23 cellular contexts compared by ENCODE assay signal in genomic region chr17:57470906-57471305, GRCh38.
A peak's percentile ranks its signal among the peaks of the same experiment; 100 is the strongest.
DNase-seq lines count a peak whose midpoint lies in the region; ATAC-seq and TF ChIP-seq lines count a peak whose summit lies in the region.
"Had no signal": no experiment of that assay in that cellular context is flagged by ENCODE, and none has a peak within 500 bp of the region (broad histone marks: within the 10 kb centered on the region; RNA-seq: fewer than 3 reads in every experiment).

No MANE protein-coding gene starts in this region.

- peaks cover 40% of the 10 kb centered on the region for H4K20me1 ChIP-seq in BLaER1
- no peaks in the 10 kb centered on the region; the same call in 1 of the 2 replicates for H4K20me1 ChIP-seq in HCT116 (ENCODE audit: insufficient read depth)
- no peaks in the 10 kb centered on the region for H4K20me1 ChIP-seq in OCI-LY1 (ENCODE audit: insufficient read depth, low read length)
- H4K20me1 ChIP-seq in neural progenitor cell (ENCODE audit: low read depth), result peaks cover 98% of the 10 kb centered on the region
- H4K20me1 ChIP-seq in PC-3 (ENCODE audit: low read length), result no peaks in the 10 kb centered on the region

- BruUV-seq in HCT116 (replicated peaks; lab: Mats Ljungman, UMichigan), result no TSS peak
- BruUV-seq in PC-3 (replicated peaks; lab: Mats Ljungman, UMichigan), result no TSS peak

- TF ChIP-seq RAD21 in HCT116 (IDR thresholded peaks at IDR 0.05; ENCODE audit: low read depth), result no peak

- H2AFZ ChIP-seq in HCT116 (ENCODE audit: low read depth, low read length, poor library complexity, severe bottlenecking) (no peak overlapping the region), OCI-LY1 (ENCODE audit: low read length) (no peak overlapping the region), neural progenitor cell (replicated peaks) (no peak overlapping the region), PC-3 (ENCODE audit: low read length) (no peak overlapping the region)

- H3K4me1 Mint-ChIP-seq in neural progenitor cell, result peaks cover 92% of the 10 kb centered on the region
- peaks cover 29 to 55% (median 45%) of the 10 kb centered on the region in 4 donors for H3K4me1 Mint-ChIP-seq in naive thymus-derived CD8-positive, alpha-beta T cell

- H3K9ac ChIP-seq in BLaER1 (peak overlapping the region; percentile 66; the same call in 1 of the 2 replicates), HCT116 (ENCODE audit: low read length) (no peak overlapping the region), OCI-LY1 (ENCODE audit: low read length) (peak overlapping the region; percentile 53), neural progenitor cell (no peak overlapping the region), PC-3 (ENCODE audit: low read length) (no peak overlapping the region)

- no peaks in the 10 kb centered on the region for H3K9me2 ChIP-seq in HCT116 (ENCODE audit: insufficient read depth)
- H3K9me2 ChIP-seq in OCI-LY1 (ENCODE audit: low read depth, low read length), result no peaks in the 10 kb centered on the region
- H3K9me2 ChIP-seq in PC-3 (replicated peaks; ENCODE audit: low read length), result no peaks in the 10 kb centered on the region

- no peak for DNase-seq in HCT116 (ENCODE audit: low read depth, low spot score)
- no peak for DNase-seq in neural progenitor cell (ENCODE audit: low spot score)
- no peak for DNase-seq in PC-3
- no peak for DNase-seq in germinal center (ENCODE audit: low spot score)
- DNase-seq in naive thymus-derived CD8-positive, alpha-beta T cell, result no peak
- DNase-seq: AML-193; Calu3; CD8-positive, alpha-beta memory T cell; MG63; NCI-H1105 treated with DMSO at 0.1 percent for 48 hours; NCI-H146; NCI-H1930; NCI-H2107; NCI-H446 treated with DMSO at 0.1 percent for 48 hours; NCI-H526; SHP77 treated with DMSO at 0.1 percent for 48 hours; T-helper 1 cell had no signal

- H3K27me3 ChIP-seq in BLaER1, result no peaks in the 10 kb centered on the region
- H3K27me3 ChIP-seq in HCT116 (ENCODE audit: insufficient read depth, low read length), result no peaks in the 10 kb centered on the region
- no peaks in the 10 kb centered on the region for H3K27me3 ChIP-seq in OCI-LY1 (ENCODE audit: insufficient read depth, low read length)
- H3K27me3 ChIP-seq in neural progenitor cell, result no peaks in the 10 kb centered on the region
- H3K27me3 ChIP-seq in PC-3 (ENCODE audit: low read length), result no peaks in the 10 kb centered on the region
- H3K27me3 ChIP-seq: MG63 had no signal

- peak overlapping the region; percentile 48 for H3K27ac Mint-ChIP-seq in neural progenitor cell
- H3K27ac Mint-ChIP-seq in naive thymus-derived CD8-positive, alpha-beta T cell, result peak overlapping the region in 1 of 10 donors; percentile 41
- H3K27ac Mint-ChIP-seq: CD14-positive monocyte had no signal

- CTCF ChIA-PET in HCT116 (lab: Charles Lee) (interaction anchor here (1.2 kb wide), 1 partner anchor 228 kb away, joined by 3 read pairs; no protein-coding TSS in a partner anchor), PC-3 (lab: Charles Lee) (no interaction called here)

- H3K27ac ChIP-seq in BLaER1, result peak overlapping the region; percentile 87
- no peak overlapping the region for H3K27ac ChIP-seq in HCT116 (ENCODE audit: low read depth, low read length)
- peak overlapping the region; percentile 100 for H3K27ac ChIP-seq in OCI-LY1 (ENCODE audit: low read depth, low read length, poor library complexity, severe bottlenecking)
- H3K27ac ChIP-seq in neural progenitor cell, result no peak overlapping the region
- no peak overlapping the region for H3K27ac ChIP-seq in PC-3 (ENCODE audit: low read length)
- H3K27ac ChIP-seq: RWPE1 had no signal

- H3K79me2 ChIP-seq in HCT116 (ENCODE audit: insufficient read depth, low read length) (no peaks in the 10 kb centered on the region; the same call in 1 of the 2 replicates), OCI-LY1 (ENCODE audit: insufficient read depth, low read length) (peaks cover 18% of the 10 kb centered on the region), neural progenitor cell (ENCODE audit: low read depth) (peaks cover 89% of the 10 kb centered on the region), PC-3 (ENCODE audit: low read length) (no peaks in the 10 kb centered on the region)

- POLR2A ChIA-PET in HCT116 (lab: Charles Lee) (interaction anchor here (0.6 kb wide), 1 partner anchor 83 kb away, joined by 4 read pairs; no protein-coding TSS in a partner anchor), PC-3 (lab: Charles Lee; ENCODE audit: unreplicated experiment) (interaction anchor here (0.5 kb wide), 1 partner anchor 389 kb away, joined by 3 read pairs; no protein-coding TSS in a partner anchor)
- POLR2A ChIA-PET in naive thymus-derived CD8-positive, alpha-beta T cell (lab: Charles Lee), result interaction anchor here (0.6 kb wide), 1 partner anchor 28 kb away, joined by 6 read pairs; no protein-coding TSS in a partner anchor

- H3K36me3 ChIP-seq in BLaER1 (peaks cover 30% of the 10 kb centered on the region), HCT116 (ENCODE audit: control insufficient read depth in 1 of 2, insufficient read depth in 2 of 2, low read length in 2 of 2) (no peaks in the 10 kb centered on the region), OCI-LY1 (ENCODE audit: insufficient read depth, low read length) (peaks cover 18% of the 10 kb centered on the region), neural progenitor cell (no peaks in the 10 kb centered on the region), PC-3 (ENCODE audit: low read depth, low read length) (no peaks in the 10 kb centered on the region)
- H3K36me3 ChIP-seq: MG63 had no signal

- no peak overlapping the region for H3K4me3 Mint-ChIP-seq in neural progenitor cell
- H3K4me3 Mint-ChIP-seq in naive thymus-derived CD8-positive, alpha-beta T cell, result no peak overlapping the region
- H3K4me3 Mint-ChIP-seq: CD14-positive monocyte; CD8-positive, alpha-beta memory T cell had no signal

- peaks cover 4% of the 10 kb centered on the region for H3K27me3 Mint-ChIP-seq in neural progenitor cell (ENCODE audit: insufficient read depth, low read depth)
- no peaks in the 10 kb centered on the region for H3K27me3 Mint-ChIP-seq in naive thymus-derived CD8-positive, alpha-beta T cell
- H3K27me3 Mint-ChIP-seq: CD8-positive, alpha-beta memory T cell had no signal

- H3K4me2 ChIP-seq in BLaER1, result peak overlapping the region; percentile 85
- H3K4me2 ChIP-seq in HCT116 (ENCODE audit: low read length), result no peak overlapping the region
- H3K4me2 ChIP-seq in OCI-LY1 (ENCODE audit: low read length), result peak overlapping the region; percentile 33
- H3K4me2 ChIP-seq in neural progenitor cell, result no peak overlapping the region
- H3K4me2 ChIP-seq in PC-3 (ENCODE audit: low read length), result no peak overlapping the region
- H3K4me2 ChIP-seq: A549 had no signal

- peaks cover 10% of the 10 kb centered on the region for H3K36me3 Mint-ChIP-seq in neural progenitor cell
- H3K36me3 Mint-ChIP-seq in naive thymus-derived CD8-positive, alpha-beta T cell, result peaks cover 0 to 5% (median 2%) of the 10 kb centered on the region in 3 donors
- H3K36me3 Mint-ChIP-seq: CD14-positive monocyte had no signal

- intact Hi-C loops in HCT116 (cut with micrococcal nuclease) (no loop called here), PC-3 (cut with micrococcal nuclease) (no loop called here)

- RAD21 ChIA-PET in HCT116 (lab: Charles Lee; ENCODE audit: low non-redundant PET in 1 of 2, low total read pairs in 2 of 2, uncharacterized antibody in 2 of 2, unreplicated experiment in 2 of 2), result no interaction called here

- H3K9me3 Mint-ChIP-seq in neural progenitor cell, result no peaks in the 10 kb centered on the region
- H3K9me3 Mint-ChIP-seq in naive thymus-derived CD8-positive, alpha-beta T cell, result no peaks in the 10 kb centered on the region
- H3K9me3 Mint-ChIP-seq: CD8-positive, alpha-beta memory T cell had no signal

- H3K4me3 ChIP-seq in BLaER1, result no peak overlapping the region
- H3K4me3 ChIP-seq in HCT116 (replicated peaks in 1 of 2; ENCODE audit: low read depth in 1 of 2, low read length in 2 of 2), result no peak overlapping the region
- H3K4me3 ChIP-seq in OCI-LY1 (ENCODE audit: low read depth, low read length, poor library complexity, severe bottlenecking), result no peak overlapping the region
- no peak overlapping the region for H3K4me3 ChIP-seq in neural progenitor cell
- no peak overlapping the region for H3K4me3 ChIP-seq in PC-3 (ENCODE audit: low read length)
- H3K4me3 ChIP-seq: A549, MG63 had no signal

- H3F3A ChIP-seq in OCI-LY1 (ENCODE audit: insufficient read depth, low read length) (peaks cover 10% of the 10 kb centered on the region), neural progenitor cell (ENCODE audit: low read depth) (peaks cover 83% of the 10 kb centered on the region), PC-3 (ENCODE audit: low read length, unreplicated experiment) (no peaks in the 10 kb centered on the region)

- H3K9me3 ChIP-seq in BLaER1, result no peaks in the 10 kb centered on the region
- H3K9me3 ChIP-seq in HCT116 (ENCODE audit: control insufficient read depth in 1 of 2, insufficient read depth in 1 of 2, low read depth in 1 of 2, low read length in 2 of 2), result no peaks in the 10 kb centered on the region
- H3K9me3 ChIP-seq in OCI-LY1 (ENCODE audit: low read length), result no peaks in the 10 kb centered on the region
- no peaks in the 10 kb centered on the region for H3K9me3 ChIP-seq in neural progenitor cell (ENCODE audit: low read depth)
- no peaks in the 10 kb centered on the region for H3K9me3 ChIP-seq in PC-3 (ENCODE audit: low read length)
- H3K9me3 ChIP-seq: A549, MG63 had no signal

- H3K4me1 ChIP-seq in BLaER1 (peaks cover 100% of the 10 kb centered on the region), HCT116 (ENCODE audit: control insufficient read depth in 1 of 2, insufficient read depth in 2 of 2, low read length in 2 of 2) (no peaks in the 10 kb centered on the region), OCI-LY1 (ENCODE audit: insufficient read depth, low read length, severe bottlenecking) (peaks cover 100% of the 10 kb centered on the region), neural progenitor cell (peaks cover 86% of the 10 kb centered on the region), PC-3 (ENCODE audit: insufficient read depth, low read length) (no peaks in the 10 kb centered on the region)

- TF ChIP-seq CTCF in HCT116 (IDR thresholded peaks at IDR 0.05 in 2 of 3, conservative IDR thresholded peaks at IDR 0.05 in 1 of 3; ENCODE audit: borderline replicate concordance in 1 of 3, insufficient read depth in 1 of 3, low read depth in 2 of 3, low read length in 2 of 3), result no peak
- TF ChIP-seq CTCF in OCI-LY1 (IDR thresholded peaks at IDR 0.05; ENCODE audit: low read length), result no peak
- no peak for TF ChIP-seq CTCF in neural progenitor cell (IDR thresholded peaks at IDR 0.05)
- TF ChIP-seq CTCF in PC-3 (conservative IDR thresholded peaks at IDR 0.05; ENCODE audit: low read depth, low read length), result no peak

- ATAC-seq in HCT116 (0 out of 2 replicates have a peak, but pooled peaks have one; percentile 5), PC-3 (no peak), GM18502 (IDR thresholded peaks at IDR 0.05; ENCODE audit: poor library complexity, unreplicated experiment) (no peak)
- no peak for ATAC-seq in naive thymus-derived CD8-positive, alpha-beta T cell
- ATAC-seq: A549 had no signal

- TF ChIP-seq POLR2A in HCT116 (IDR thresholded peaks at IDR 0.05; ENCODE audit: borderline replicate concordance, extremely low read depth, insufficient read depth, insufficient read length), result no peak

TF ChIP-seq in HCT116, 20 proteins besides CTCF, POLR2A, EP300 and RAD21 (continues in another document):
- TF ChIP-seq SP1 (IDR thresholded peaks at IDR 0.05; ENCODE audit: low read depth) (no peak), EZH2phosphoT487 (IDR thresholded peaks at IDR 0.05; ENCODE audit: borderline replicate concordance) (no peak), JUND (IDR thresholded peaks at IDR 0.05) (no peak), FOSL1 (IDR thresholded peaks at IDR 0.05; ENCODE audit: low read depth) (no peak)

Comparison
In these comparisons a context has a peak if more than half of its experiments do, and no peak if none do; other contexts are left out.
1. H3K27ac ChIP-seq: peak in BLaER1 (single experiment) and OCI-LY1 (single experiment); none in HCT116 (single experiment), neural progenitor cell (single experiment) and PC-3 (single experiment).
2. H3K4me2 ChIP-seq: peak in BLaER1 (single experiment) and OCI-LY1 (single experiment); none in HCT116 (single experiment), neural progenitor cell (single experiment) and PC-3 (single experiment).
3. H3K9ac ChIP-seq: peak in BLaER1 (single experiment) and OCI-LY1 (single experiment); none in HCT116 (single experiment), neural progenitor cell (single experiment) and PC-3 (single experiment).